In the genomic region with DNA sequence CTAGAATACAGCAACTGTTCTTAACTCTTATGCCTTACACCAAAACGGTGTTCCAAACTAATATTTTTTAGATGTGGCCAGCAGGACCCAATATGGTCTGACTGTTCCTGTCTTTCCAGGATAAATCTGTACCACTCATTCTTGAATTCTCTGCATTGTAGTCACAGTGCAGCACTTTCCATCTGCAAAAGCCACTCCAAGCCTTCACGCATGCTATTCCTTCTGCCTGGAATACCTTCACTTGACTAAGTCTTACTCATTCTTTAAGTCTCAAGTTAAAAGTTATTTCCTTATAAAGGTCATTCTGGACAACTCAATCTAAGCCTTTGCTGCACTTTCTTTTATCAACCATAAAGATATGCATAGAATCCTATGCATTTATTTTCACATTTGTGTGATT, we compare ENCODE assay signal across 18 cellular contexts.
"Had no signal": no experiment of that assay in that cellular context is flagged by ENCODE, and none has a peak within 500 bp of the region (broad histone marks: within the 10 kb centered on the region; RNA-seq: fewer than 3 reads in every experiment).

No MANE protein-coding gene starts in this region.

- DNase-seq: activated CD4-positive, alpha-beta T cell treated with anti-CD3 and anti-CD28 coated beads, Interleukin-2, amount 10 ng/mL, durations not matched to agents 7 days and 5 days; activated CD8-positive, alpha-beta T cell treated with anti-CD3 and anti-CD28 coated beads, Interleukin-2, amount 10 ng/mL, durations not matched to agents 7 days and 5 days; activated naive CD4-positive, alpha-beta T cell treated with Interleukin-2 at 50 U/mL for 16 hours; activated naive CD8-positive, alpha-beta T cell treated with anti-CD3 and anti-CD28 coated beads, Interleukin-2, amount 10 ng/mL, durations not matched to agents 7 days and 5 days; activated T-cell treated with anti-CD3 and anti-CD28 coated beads, Interleukin-2, amount 50 U/mL, for 24 hours; cerebellar nuclear complex; cortex of kidney; occipital lobe; posterior cingulate gyrus; stimulated activated CD8-positive, alpha-beta memory T cell treated with anti-CD3 and anti-CD28 coated beads, Interleukin-4, amount 100 ng/mL, for 48 hours; stimulated activated naive CD4-positive, alpha-beta T cell had no signal

- H3K27ac ChIP-seq: breast epithelium, hepatocyte had no signal

- H3K9me3 ChIP-seq: breast epithelium had no signal

- H3K27me3 Mint-ChIP-seq: activated CD4-positive, alpha-beta T cell treated with anti-CD3 and anti-CD28 coated beads, Interleukin-2, amount 10 ng/mL, durations not matched to agents 7 days and 5 days; activated naive CD8-positive, alpha-beta T cell treated with anti-CD3 and anti-CD28 coated beads, Interleukin-2, amount 10 ng/mL, durations not matched to agents 7 days and 5 days; activated T-cell treated with anti-CD3 and anti-CD28 coated beads, Interleukin-2, amount 50 U/mL, for 24 hours had no signal

- H3K27me3 ChIP-seq: breast epithelium, hepatocyte had no signal

- H3K4me2 ChIP-seq: hepatocyte had no signal

- H3K9me3 Mint-ChIP-seq: T-helper 1 cell treated with Interleukin-12 subunit alpha and Interleukin-12 subunit beta and Interleukin-4 antibody, amounts not matched to agents 30 μg/mL and 1 μg/mL, for 36 hours had no signal

- H3K4me1 ChIP-seq: breast epithelium had no signal

- ATAC-seq: activated CD4-positive, CD25-positive, alpha-beta regulatory T cell treated with anti-CD3 and anti-CD28 coated beads, Interleukin-2, amount 50 U/mL, for 24 hours; activated CD8-positive, alpha-beta T cell treated with anti-CD3 and anti-CD28 coated beads, Interleukin-2, amount 10 ng/mL, durations not matched to agents 7 days and 5 days had no signal

- H2AFZ ChIP-seq: hepatocyte had no signal

- H3K4me1 Mint-ChIP-seq: activated CD4-positive, alpha-beta T cell treated with anti-CD3 and anti-CD28 coated beads, Interleukin-2, amount 10 ng/mL, durations not matched to agents 7 days and 5 days; activated naive CD8-positive, alpha-beta T cell treated with anti-CD3 and anti-CD28 coated beads, Interleukin-2, amount 10 ng/mL, durations not matched to agents 7 days and 5 days; mesothelial cell of epicardium had no signal

- H3K4me3 Mint-ChIP-seq: activated CD4-positive, alpha-beta T cell treated with anti-CD3 and anti-CD28 coated beads, Interleukin-2, amount 10 ng/mL, durations not matched to agents 7 days and 5 days; activated CD8-positive, alpha-beta T cell treated with anti-CD3 and anti-CD28 coated beads, Interleukin-2, amount 10 ng/mL, durations not matched to agents 7 days and 5 days; activated naive CD8-positive, alpha-beta T cell treated with anti-CD3 and anti-CD28 coated beads, Interleukin-2, amount 10 ng/mL, durations not matched to agents 7 days and 5 days; activated T-cell treated with anti-CD3 and anti-CD28 coated beads, Interleukin-2, amount 50 U/mL, for 24 hours; mesothelial cell of epicardium; T-helper 1 cell treated with Interleukin-12 subunit alpha and Interleukin-12 subunit beta and Interleukin-4 antibody, amounts not matched to agents 30 μg/mL and 1 μg/mL, for 36 hours had no signal

- H3K27ac Mint-ChIP-seq: activated CD4-positive, alpha-beta T cell treated with anti-CD3 and anti-CD28 coated beads, Interleukin-2, amount 10 ng/mL, durations not matched to agents 7 days and 5 days; activated CD8-positive, alpha-beta T cell treated with anti-CD3 and anti-CD28 coated beads, Interleukin-2, amount 10 ng/mL, durations not matched to agents 7 days and 5 days; activated naive CD8-positive, alpha-beta T cell treated with anti-CD3 and anti-CD28 coated beads, Interleukin-2, amount 10 ng/mL, durations not matched to agents 7 days and 5 days; activated T-cell treated with anti-CD3 and anti-CD28 coated beads, Interleukin-2, amount 50 U/mL, for 24 hours; activated T-helper 2 cell treated with anti-CD3 and anti-CD28 coated beads, Interferon-gamma antibody, Interleukin-2, Interleukin-4, amounts not matched to agents 10 μg/mL and 5 μg/mL and 100 μg/mL, durations not matched to agents 14 hours and 24 hours and 36 hours; mesothelial cell of epicardium; T-helper 1 cell treated with Interleukin-12 subunit alpha and Interleukin-12 subunit beta and Interleukin-4 antibody, amounts not matched to agents 30 μg/mL and 1 μg/mL, for 36 hours had no signal

- H3K36me3 Mint-ChIP-seq: activated naive CD8-positive, alpha-beta T cell treated with anti-CD3 and anti-CD28 coated beads, Interleukin-2, amount 10 ng/mL, durations not matched to agents 7 days and 5 days; mesothelial cell of epicardium had no signal

- H3K4me3 ChIP-seq: breast epithelium, hepatocyte, lung had no signal

- H3K36me3 ChIP-seq: breast epithelium had no signal

- H3K79me2 ChIP-seq: hepatocyte had no signal
